ENCODE assay signal across 24 cellular contexts in genomic region chr2:197997083-197997541, GRCh38.
A peak's percentile ranks its signal among the peaks of the same experiment; 100 is the strongest.
DNase-seq lines count a peak whose midpoint lies in the region; ATAC-seq and TF ChIP-seq lines count a peak whose summit lies in the region.
"Had no signal": no experiment of that assay in that cellular context is flagged by ENCODE, and none has a peak within 500 bp of the region (broad histone marks: within the 10 kb centered on the region; RNA-seq: fewer than 3 reads in every experiment).

No MANE protein-coding gene starts in this region.

- DNase-seq in CD4-positive, alpha-beta T cell = no peak
- DNase-seq in GM12865 (ENCODE audit: low read depth) (peak; percentile 24), NCI-H524 (lab: John Stamatoyannopoulos, UW) (peak; percentile 1 to 37), lower lobe of right lung (no peak), GF-D8 (lab: John Stamatoyannopoulos, UW) (no peak), NCI-H82 treated with DMSO at 0.1 percent for 48 hours (lab: John Stamatoyannopoulos, UW; ENCODE audit: unreplicated experiment) (no peak)
- no peak for DNase-seq in activated CD4-positive, CD25-positive, alpha-beta regulatory T cell (lab: John Stamatoyannopoulos, UW)
- DNase-seq: activated CD4-positive, alpha-beta T cell treated with anti-CD3 and anti-CD28 coated beads for 36 hours; activated gamma-delta T cell; activated naive CD8-positive, alpha-beta T cell treated with anti-CD3 and anti-CD28 coated beads, Interleukin-2, amount 50 U/mL, for 24 hours; activated T-cell treated with anti-CD3 and anti-CD28 coated beads, Interleukin-2, amount 50 U/mL, for 24 hours; central memory CD4-positive, alpha-beta T cell; Kasumi-1; kidney; mammary epithelial cell; NCI-H1092; NCI-H2081 treated with DMSO at 0.1 percent for 48 hours; NCI-H446 treated with DMSO at 0.1 percent for 48 hours; stimulated activated CD4-positive, alpha-beta T cell treated with anti-CD3 and anti-CD28 coated beads, Interleukin-2, amount 100 ng/mL, for 24 hours had no signal

- H3K9me3 Mint-ChIP-seq in CD4-positive, alpha-beta T cell = peaks cover 2% of the 10 kb centered on the region
- H3K9me3 Mint-ChIP-seq: neural crest cell, type B pancreatic cell had no signal

- no peak for ATAC-seq in CD4-positive, alpha-beta T cell (ENCODE audit: poor library complexity)
- peak; percentile 37 to 64 for ATAC-seq in lower lobe of right lung
- ATAC-seq: activated CD4-positive, alpha-beta T cell treated with anti-CD3 and anti-CD28 coated beads for 36 hours; activated naive CD8-positive, alpha-beta T cell treated with anti-CD3 and anti-CD28 coated beads, Interleukin-2, amount 50 U/mL, for 24 hours had no signal

- H3K9me3 ChIP-seq in CD4-positive, alpha-beta T cell (ENCODE audit: control insufficient read depth, low read length) = no peaks in the 10 kb centered on the region
- H3K9me3 ChIP-seq in lower lobe of right lung = no peaks in the 10 kb centered on the region

- no peak for TF ChIP-seq CTCF in CD4-positive, alpha-beta T cell (IDR thresholded peaks at IDR 0.05)
- TF ChIP-seq CTCF in GM12865 (IDR thresholded peaks at IDR 0.05; ENCODE audit: insufficient read depth, low read depth, low read length, missing control alignments) = no peak
- no peak for TF ChIP-seq CTCF in lower lobe of right lung (IDR thresholded peaks at IDR 0.05)

- H3K36me3 Mint-ChIP-seq in CD4-positive, alpha-beta T cell (ENCODE audit: low read depth) = peaks cover 21% of the 10 kb centered on the region
- H3K36me3 Mint-ChIP-seq: CD14-positive monocyte, type B pancreatic cell had no signal

- no peaks in the 10 kb centered on the region for H3K36me3 ChIP-seq in lower lobe of right lung

- CTCF ChIA-PET in CD4-positive, alpha-beta T cell (lab: Charles Lee) = no interaction called here

- H3K27me3 Mint-ChIP-seq in CD4-positive, alpha-beta T cell = no peaks in the 10 kb centered on the region
- H3K27me3 Mint-ChIP-seq: activated CD4-positive, alpha-beta T cell treated with anti-CD3 and anti-CD28 coated beads for 36 hours; activated naive CD8-positive, alpha-beta T cell treated with anti-CD3 and anti-CD28 coated beads, Interleukin-2, amount 50 U/mL, for 24 hours; activated T-cell treated with anti-CD3 and anti-CD28 coated beads, Interleukin-2, amount 50 U/mL, for 24 hours; type B pancreatic cell had no signal

- no peak overlapping the region for H3K27ac ChIP-seq in CD4-positive, alpha-beta T cell (ENCODE audit: low read depth, low read length)
- H3K27ac ChIP-seq in lower lobe of right lung = no peak overlapping the region
- H3K27ac ChIP-seq: HL-60, parathyroid adenoma had no signal

- H3K4me3 ChIP-seq in GM12865 (ENCODE audit: low read depth, low read length) = no peak overlapping the region
- H3K4me3 ChIP-seq in lower lobe of right lung = no peak overlapping the region

- H3K27me3 ChIP-seq in CD4-positive, alpha-beta T cell (ENCODE audit: control insufficient read depth, insufficient read depth, low read length) = no peaks in the 10 kb centered on the region
- H3K27me3 ChIP-seq in lower lobe of right lung (ENCODE audit: low read depth) = no peaks in the 10 kb centered on the region

- intact Hi-C loops in CD4-positive, alpha-beta T cell (cut with DNase I, micrococcal nuclease) = loop anchor here in 1 of 2 experiments (10.0 kb wide), 1 partner anchor 162 kb away; no protein-coding TSS in a partner anchor
- intact Hi-C loops in lower lobe of right lung (cut with DNase I) = no loop called here

- peak overlapping the region; percentile 10 for H3K27ac Mint-ChIP-seq in CD4-positive, alpha-beta T cell
- H3K27ac Mint-ChIP-seq: activated CD4-positive, alpha-beta T cell treated with anti-CD3 and anti-CD28 coated beads for 36 hours; activated naive CD8-positive, alpha-beta T cell treated with anti-CD3 and anti-CD28 coated beads, Interleukin-2, amount 50 U/mL, for 24 hours; CD14-positive monocyte; type B pancreatic cell had no signal

- no peaks in the 10 kb centered on the region for H3K4me1 ChIP-seq in lower lobe of right lung

- H3K4me3 Mint-ChIP-seq in CD4-positive, alpha-beta T cell = no peak overlapping the region
- H3K4me3 Mint-ChIP-seq: activated CD4-positive, alpha-beta T cell treated with anti-CD3 and anti-CD28 coated beads for 36 hours; activated naive CD8-positive, alpha-beta T cell treated with anti-CD3 and anti-CD28 coated beads, Interleukin-2, amount 50 U/mL, for 24 hours; activated T-cell treated with anti-CD3 and anti-CD28 coated beads, Interleukin-2, amount 50 U/mL, for 24 hours; CD14-positive monocyte; neural crest cell; type B pancreatic cell had no signal

- POLR2A ChIA-PET in CD4-positive, alpha-beta T cell (lab: Charles Lee) = interaction anchor here (1.1 to 1.5 kb wide), 3 partner anchors 19 to 127 kb away, joined by 3 to 8 read pairs (median 4); no protein-coding TSS in a partner anchor

- peaks cover 83% of the 10 kb centered on the region for H3K4me1 Mint-ChIP-seq in CD4-positive, alpha-beta T cell (ENCODE audit: low read depth)
- H3K4me1 Mint-ChIP-seq: CD14-positive monocyte, neural crest cell had no signal

Comparison
In these comparisons a context has a peak if more than half of its experiments do, and no peak if none do; other contexts are left out.
1. DNase-seq: peak in GM12865 (single experiment) and NCI-H524 (2 of 2); none in CD4-positive, alpha-beta T cell (0 of 10), lower lobe of right lung (single experiment), GF-D8 (single experiment), activated CD4-positive, CD25-positive, alpha-beta regulatory T cell (0 of 4) and NCI-H82 treated with DMSO at 0.1 percent for 48 hours (single experiment).